1 cellular context compared by ENCODE assay signal in the genomic region with DNA sequence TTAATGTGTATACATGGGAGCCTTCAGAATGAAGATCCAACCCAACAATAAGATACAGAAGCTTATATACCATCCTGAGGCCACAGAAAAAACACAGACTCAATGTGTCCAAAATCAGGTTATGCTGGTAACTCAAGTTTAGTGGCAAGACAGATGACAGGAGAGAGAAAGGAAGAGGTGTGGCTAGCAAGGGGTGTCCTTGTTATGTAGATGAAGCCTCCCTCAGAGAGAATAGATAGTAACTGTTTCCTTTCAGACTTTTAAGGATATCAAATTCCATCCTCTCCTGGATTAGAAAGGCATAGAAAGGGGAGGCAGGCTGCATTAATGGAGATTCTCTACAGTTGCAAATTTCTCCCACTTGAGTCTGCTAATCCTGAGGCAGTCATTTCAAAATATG.
A peak's percentile ranks its signal among the peaks of the same experiment; 100 is the strongest.
TF ChIP-seq lines count a peak whose summit lies in the region.

No MANE protein-coding gene starts in this region.

TF ChIP-seq in GM23338, 12 proteins besides CTCF, POLR2A, EP300 and RAD21 (continued from another document):
- TF ChIP-seq, protein P1, sequence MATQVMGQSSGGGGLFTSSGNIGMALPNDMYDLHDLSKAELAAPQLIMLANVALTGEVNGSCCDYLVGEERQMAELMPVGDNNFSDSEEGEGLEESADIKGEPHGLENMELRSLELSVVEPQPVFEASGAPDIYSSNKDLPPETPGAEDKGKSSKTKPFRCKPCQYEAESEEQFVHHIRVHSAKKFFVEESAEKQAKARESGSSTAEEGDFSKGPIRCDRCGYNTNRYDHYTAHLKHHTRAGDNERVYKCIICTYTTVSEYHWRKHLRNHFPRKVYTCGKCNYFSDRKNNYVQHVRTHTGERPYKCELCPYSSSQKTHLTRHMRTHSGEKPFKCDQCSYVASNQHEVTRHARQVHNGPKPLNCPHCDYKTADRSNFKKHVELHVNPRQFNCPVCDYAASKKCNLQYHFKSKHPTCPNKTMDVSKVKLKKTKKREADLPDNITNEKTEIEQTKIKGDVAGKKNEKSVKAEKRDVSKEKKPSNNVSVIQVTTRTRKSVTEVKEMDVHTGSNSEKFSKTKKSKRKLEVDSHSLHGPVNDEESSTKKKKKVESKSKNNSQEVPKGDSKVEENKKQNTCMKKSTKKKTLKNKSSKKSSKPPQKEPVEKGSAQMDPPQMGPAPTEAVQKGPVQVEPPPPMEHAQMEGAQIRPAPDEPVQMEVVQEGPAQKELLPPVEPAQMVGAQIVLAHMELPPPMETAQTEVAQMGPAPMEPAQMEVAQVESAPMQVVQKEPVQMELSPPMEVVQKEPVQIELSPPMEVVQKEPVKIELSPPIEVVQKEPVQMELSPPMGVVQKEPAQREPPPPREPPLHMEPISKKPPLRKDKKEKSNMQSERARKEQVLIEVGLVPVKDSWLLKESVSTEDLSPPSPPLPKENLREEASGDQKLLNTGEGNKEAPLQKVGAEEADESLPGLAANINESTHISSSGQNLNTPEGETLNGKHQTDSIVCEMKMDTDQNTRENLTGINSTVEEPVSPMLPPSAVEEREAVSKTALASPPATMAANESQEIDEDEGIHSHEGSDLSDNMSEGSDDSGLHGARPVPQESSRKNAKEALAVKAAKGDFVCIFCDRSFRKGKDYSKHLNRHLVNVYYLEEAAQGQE (IDR thresholded peaks at IDR 0.05; ENCODE audit: unreplicated experiment) = no peak
- TF ChIP-seq CREB1 (CRISPR knock-in tag; IDR thresholded peaks at IDR 0.05; ENCODE audit: low read depth) (no peak), ZNF114 (CRISPR knock-in tag; IDR thresholded peaks at IDR 0.05) (no peak), NANOG (IDR thresholded peaks at IDR 0.05; ENCODE audit: borderline replicate concordance) (peak; percentile 49; the same call in 1 of the 2 replicates), JUNB (IDR thresholded peaks at IDR 0.05; ENCODE audit: unreplicated experiment) (no peak)
- TF ChIP-seq, protein P2, sequence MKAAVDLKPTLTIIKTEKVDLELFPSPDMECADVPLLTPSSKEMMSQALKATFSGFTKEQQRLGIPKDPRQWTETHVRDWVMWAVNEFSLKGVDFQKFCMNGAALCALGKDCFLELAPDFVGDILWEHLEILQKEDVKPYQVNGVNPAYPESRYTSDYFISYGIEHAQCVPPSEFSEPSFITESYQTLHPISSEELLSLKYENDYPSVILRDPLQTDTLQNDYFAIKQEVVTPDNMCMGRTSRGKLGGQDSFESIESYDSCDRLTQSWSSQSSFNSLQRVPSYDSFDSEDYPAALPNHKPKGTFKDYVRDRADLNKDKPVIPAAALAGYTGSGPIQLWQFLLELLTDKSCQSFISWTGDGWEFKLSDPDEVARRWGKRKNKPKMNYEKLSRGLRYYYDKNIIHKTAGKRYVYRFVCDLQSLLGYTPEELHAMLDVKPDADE (IDR thresholded peaks at IDR 0.05) = no peak
- TF ChIP-seq, protein P3, sequence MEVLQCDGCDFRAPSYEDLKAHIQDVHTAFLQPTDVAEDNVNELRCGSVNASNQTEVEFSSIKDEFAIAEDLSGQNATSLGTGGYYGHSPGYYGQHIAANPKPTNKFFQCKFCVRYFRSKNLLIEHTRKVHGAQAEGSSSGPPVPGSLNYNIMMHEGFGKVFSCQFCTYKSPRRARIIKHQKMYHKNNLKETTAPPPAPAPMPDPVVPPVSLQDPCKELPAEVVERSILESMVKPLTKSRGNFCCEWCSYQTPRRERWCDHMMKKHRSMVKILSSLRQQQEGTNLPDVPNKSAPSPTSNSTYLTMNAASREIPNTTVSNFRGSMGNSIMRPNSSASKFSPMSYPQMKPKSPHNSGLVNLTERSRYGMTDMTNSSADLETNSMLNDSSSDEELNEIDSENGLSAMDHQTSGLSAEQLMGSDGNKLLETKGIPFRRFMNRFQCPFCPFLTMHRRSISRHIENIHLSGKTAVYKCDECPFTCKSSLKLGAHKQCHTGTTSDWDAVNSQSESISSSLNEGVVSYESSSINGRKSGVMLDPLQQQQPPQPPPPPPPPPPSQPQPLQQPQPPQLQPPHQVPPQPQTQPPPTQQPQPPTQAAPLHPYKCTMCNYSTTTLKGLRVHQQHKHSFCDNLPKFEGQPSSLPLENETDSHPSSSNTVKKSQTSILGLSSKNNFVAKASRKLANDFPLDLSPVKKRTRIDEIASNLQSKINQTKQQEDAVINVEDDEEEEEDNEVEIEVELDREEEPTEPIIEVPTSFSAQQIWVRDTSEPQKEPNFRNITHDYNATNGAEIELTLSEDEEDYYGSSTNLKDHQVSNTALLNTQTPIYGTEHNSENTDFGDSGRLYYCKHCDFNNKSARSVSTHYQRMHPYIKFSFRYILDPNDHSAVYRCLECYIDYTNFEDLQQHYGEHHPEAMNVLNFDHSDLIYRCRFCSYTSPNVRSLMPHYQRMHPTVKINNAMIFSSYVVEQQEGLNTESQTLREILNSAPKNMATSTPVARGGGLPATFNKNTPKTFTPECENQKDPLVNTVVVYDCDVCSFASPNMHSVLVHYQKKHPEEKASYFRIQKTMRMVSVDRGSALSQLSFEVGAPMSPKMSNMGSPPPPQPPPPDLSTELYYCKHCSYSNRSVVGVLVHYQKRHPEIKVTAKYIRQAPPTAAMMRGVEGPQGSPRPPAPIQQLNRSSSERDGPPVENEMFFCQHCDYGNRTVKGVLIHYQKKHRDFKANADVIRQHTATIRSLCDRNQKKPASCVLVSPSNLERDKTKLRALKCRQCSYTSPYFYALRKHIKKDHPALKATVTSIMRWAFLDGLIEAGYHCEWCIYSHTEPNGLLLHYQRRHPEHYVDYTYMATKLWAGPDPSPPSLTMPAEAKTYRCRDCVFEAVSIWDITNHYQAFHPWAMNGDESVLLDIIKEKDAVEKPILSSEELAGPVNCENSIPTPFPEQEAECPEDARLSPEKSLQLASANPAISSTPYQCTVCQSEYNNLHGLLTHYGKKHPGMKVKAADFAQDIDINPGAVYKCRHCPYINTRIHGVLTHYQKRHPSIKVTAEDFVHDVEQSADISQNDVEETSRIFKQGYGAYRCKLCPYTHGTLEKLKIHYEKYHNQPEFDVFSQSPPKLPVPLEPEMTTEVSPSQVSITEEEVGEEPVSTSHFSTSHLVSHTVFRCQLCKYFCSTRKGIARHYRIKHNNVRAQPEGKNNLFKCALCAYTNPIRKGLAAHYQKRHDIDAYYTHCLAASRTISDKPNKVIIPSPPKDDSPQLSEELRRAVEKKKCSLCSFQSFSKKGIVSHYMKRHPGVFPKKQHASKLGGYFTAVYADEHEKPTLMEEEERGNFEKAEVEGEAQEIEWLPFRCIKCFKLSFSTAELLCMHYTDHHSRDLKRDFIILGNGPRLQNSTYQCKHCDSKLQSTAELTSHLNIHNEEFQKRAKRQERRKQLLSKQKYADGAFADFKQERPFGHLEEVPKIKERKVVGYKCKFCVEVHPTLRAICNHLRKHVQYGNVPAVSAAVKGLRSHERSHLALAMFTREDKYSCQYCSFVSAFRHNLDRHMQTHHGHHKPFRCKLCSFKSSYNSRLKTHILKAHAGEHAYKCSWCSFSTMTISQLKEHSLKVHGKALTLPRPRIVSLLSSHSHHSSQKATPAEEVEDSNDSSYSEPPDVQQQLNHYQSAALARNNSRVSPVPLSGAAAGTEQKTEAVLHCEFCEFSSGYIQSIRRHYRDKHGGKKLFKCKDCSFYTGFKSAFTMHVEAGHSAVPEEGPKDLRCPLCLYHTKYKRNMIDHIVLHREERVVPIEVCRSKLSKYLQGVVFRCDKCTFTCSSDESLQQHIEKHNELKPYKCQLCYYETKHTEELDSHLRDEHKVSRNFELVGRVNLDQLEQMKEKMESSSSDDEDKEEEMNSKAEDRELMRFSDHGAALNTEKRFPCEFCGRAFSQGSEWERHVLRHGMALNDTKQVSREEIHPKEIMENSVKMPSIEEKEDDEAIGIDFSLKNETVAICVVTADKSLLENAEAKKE (CRISPR knock-in tag; IDR thresholded peaks at IDR 0.05) = no peak
